In the genomic region with DNA sequence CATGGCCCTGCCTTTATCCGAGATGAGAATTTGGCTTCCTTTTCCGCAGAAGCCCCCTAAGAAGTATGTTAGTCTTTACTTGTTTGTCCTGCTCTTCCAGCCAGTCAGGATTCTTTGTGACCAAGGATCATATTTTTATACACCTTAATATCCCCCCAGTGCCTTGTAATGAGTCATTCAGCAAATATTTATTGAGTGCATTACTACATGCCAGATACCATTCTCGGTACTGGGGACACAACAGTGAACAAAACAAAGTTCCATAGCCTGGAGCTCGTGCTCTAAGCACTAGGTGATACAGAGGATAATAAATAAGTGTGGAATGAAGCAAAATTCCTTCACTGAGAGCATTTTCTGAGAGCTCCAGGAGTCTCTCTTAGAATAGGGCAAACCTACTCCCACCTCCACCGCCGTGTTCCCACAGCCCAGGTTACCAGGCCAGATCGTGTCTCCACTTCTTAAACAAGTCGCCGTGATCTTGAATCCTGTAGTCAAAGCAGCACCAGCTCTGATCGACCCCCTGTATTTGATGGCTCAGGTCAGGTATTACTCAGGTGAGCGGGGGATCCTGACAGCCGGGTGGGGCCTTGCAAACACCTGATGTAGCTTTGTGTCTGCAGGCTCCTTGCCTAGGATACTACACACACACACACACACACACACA, we compare ENCODE assay signal across 2 cellular contexts.
A peak's percentile ranks its signal among the peaks of the same experiment; 100 is the strongest.
TF ChIP-seq lines count a peak whose summit lies in the region.

No MANE protein-coding gene starts in this region.

TF ChIP-seq in HCT116, 20 proteins besides CTCF, POLR2A, EP300 and RAD21:
- TF ChIP-seq SP1 (IDR thresholded peaks at IDR 0.05; ENCODE audit: low read depth) (peak; percentile 70), FOSL1 (IDR thresholded peaks at IDR 0.05; ENCODE audit: low read depth) (peak; percentile 68), EZH2phosphoT487 (IDR thresholded peaks at IDR 0.05; ENCODE audit: borderline replicate concordance) (no peak), JUND (IDR thresholded peaks at IDR 0.05) (peak; percentile 70; the same call in 1 of the 2 replicates), POLR2AphosphoS5 (IDR thresholded peaks at IDR 0.05; ENCODE audit: low read depth, low read length) (no peak), EZH2 (IDR thresholded peaks at IDR 0.05) (no peak)
- TF ChIP-seq, protein P1, sequence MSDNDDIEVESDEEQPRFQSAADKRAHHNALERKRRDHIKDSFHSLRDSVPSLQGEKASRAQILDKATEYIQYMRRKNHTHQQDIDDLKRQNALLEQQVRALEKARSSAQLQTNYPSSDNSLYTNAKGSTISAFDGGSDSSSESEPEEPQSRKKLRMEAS (IDR thresholded peaks at IDR 0.05), result 0 out of 2 replicates have a peak, but pooled peaks have one; percentile 30
TF ChIP-seq in HCT116: peak in this region for 4.

TF ChIP-seq in SK-N-SH treated with all-trans-retinoic acid at 6 μM for 48 hours, 23 proteins besides CTCF, POLR2A, EP300 and RAD21:
- TF ChIP-seq SNAI2 (CRISPR knock-in tag; IDR thresholded peaks at IDR 0.05) (no peak), ISL1 (CRISPR knock-in tag; IDR thresholded peaks at IDR 0.05) (0 out of 2 replicates have a peak, but pooled peaks have one; percentile 10), ZNF8 (CRISPR knock-in tag; IDR thresholded peaks at IDR 0.05) (no peak)
